7 cellular contexts compared by ENCODE assay signal in the genomic region with DNA sequence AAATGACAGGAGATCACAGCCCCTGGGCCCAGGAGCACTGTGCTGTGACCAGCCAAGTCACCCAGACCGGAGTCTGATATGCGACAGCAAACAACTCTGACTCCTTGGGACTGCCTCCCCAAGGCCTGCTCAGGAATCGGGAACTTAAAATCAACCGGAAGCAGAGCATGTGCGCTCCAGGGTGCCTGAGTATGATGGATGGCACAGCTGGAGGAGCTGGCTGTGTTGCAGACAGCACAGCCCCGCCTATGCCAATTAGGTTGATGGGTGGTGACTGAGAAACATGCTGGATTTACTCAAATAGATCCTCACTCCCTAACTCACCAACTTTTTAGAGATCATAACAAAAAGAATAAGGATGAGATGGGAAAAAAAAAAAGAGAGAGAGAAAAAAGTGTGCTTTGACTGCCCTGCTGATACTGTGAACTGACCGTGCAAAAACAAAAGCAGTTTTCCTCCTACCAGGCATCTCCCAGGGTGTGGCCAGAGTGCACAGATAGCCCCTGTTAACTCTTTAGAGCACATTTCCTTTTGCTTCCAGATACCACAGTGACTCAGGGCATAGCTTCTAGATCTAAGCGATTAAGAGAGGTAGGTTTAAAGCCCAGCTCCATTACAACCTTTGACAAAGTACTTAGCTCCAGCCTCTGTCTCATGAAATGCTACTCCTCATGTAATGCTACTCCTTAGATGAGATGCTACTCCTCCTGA. TPM values are rescaled to one million over a fixed set of nuclear protein-coding genes. Genes with fewer than 3 reads are reported as not detected.
DNase-seq lines count a peak whose midpoint lies in the region; ATAC-seq and TF ChIP-seq lines count a peak whose summit lies in the region.

No MANE protein-coding gene starts in this region.

- H3F3A ChIP-seq in MM.1S (ENCODE audit: insufficient read depth, low read length): no peaks in the 10 kb centered on the region

- H3K9me3 ChIP-seq in skeletal muscle tissue (ENCODE audit: control insufficient read depth in 3 of 3, low read length in 3 of 3): no peaks in the 10 kb centered on the region
- no peaks in the 10 kb centered on the region for H3K9me3 ChIP-seq in MM.1S (replicated peaks; ENCODE audit: insufficient read depth, low read length)

- H3K4me3 ChIP-seq in skeletal muscle tissue (ENCODE audit: low read length in 3 of 3): peak overlapping the region in 2 of 3 donors; percentile 6 to 45
- no peak overlapping the region for H3K4me3 ChIP-seq in MM.1S (ENCODE audit: low read length)

- H3K9me2 ChIP-seq in MM.1S (replicated peaks; ENCODE audit: insufficient read depth, low read length): no peaks in the 10 kb centered on the region

- no peaks in the 10 kb centered on the region for H4K20me1 ChIP-seq in MM.1S (ENCODE audit: insufficient read depth, low read length)

- ATAC-seq in left ventricle myocardium superior (peak; percentile 56), HG03571 (IDR thresholded peaks at IDR 0.05; ENCODE audit: unreplicated experiment) (no peak)

- H3K9ac ChIP-seq in skeletal muscle tissue (ENCODE audit: low read depth in 1 of 3, low read length in 3 of 3) (peak overlapping the region in 2 of 3 donors; percentile 40 to 45), MM.1S (ENCODE audit: low read length) (no peak overlapping the region)

- H3K4me1 ChIP-seq in skeletal muscle tissue (ENCODE audit: control insufficient read depth in 3 of 3, insufficient read depth in 3 of 3, low read length in 3 of 3) (peaks cover 22 to 38% (median 34%) of the 10 kb centered on the region in 3 donors), MM.1S (ENCODE audit: low read length) (no peaks in the 10 kb centered on the region)

- H3K27ac ChIP-seq in RWPE1 (peak overlapping the region; percentile 51), skeletal muscle tissue (ENCODE audit: low read depth, low read length) (peak overlapping the region; percentile 45), MM.1S (ENCODE audit: low read length) (no peak overlapping the region)

- CTCF ChIA-PET in RWPE1 (lab: Yijun Ruan, JAX): no interaction called here

- no peak for TF ChIP-seq CTCF in RWPE1 (conservative IDR thresholded peaks at IDR 0.05; ENCODE audit: low read depth)
- TF ChIP-seq CTCF in MM.1S (IDR thresholded peaks at IDR 0.05; ENCODE audit: low read length): no peak

- POLR2A ChIA-PET in RWPE1 (lab: Yijun Ruan, JAX; ENCODE audit: low non-redundant PET): no interaction called here

- peaks cover 0 to 12% (median 7%) of the 10 kb centered on the region in 3 donors for H3K36me3 ChIP-seq in skeletal muscle tissue (ENCODE audit: control insufficient read depth in 3 of 3, insufficient read depth in 3 of 3, low read length in 3 of 3)
- H3K36me3 ChIP-seq in MM.1S (replicated peaks; ENCODE audit: insufficient read depth, low read length): no peaks in the 10 kb centered on the region

- intact Hi-C loops in left ventricle myocardium superior (cut with micrococcal nuclease): no loop called here

- H3K27me3 ChIP-seq in skeletal muscle tissue (ENCODE audit: control insufficient read depth in 3 of 3, insufficient read depth in 3 of 3, low read length in 3 of 3): no peaks in the 10 kb centered on the region
- no peaks in the 10 kb centered on the region for H3K27me3 ChIP-seq in MM.1S (replicated peaks; ENCODE audit: insufficient read depth, low read length)

- DNase-seq in KG1 (lab: John Stamatoyannopoulos, UW): peak; percentile 47
- no peak for DNase-seq in RWPE1 (ENCODE audit: low spot score)
- no peak for DNase-seq in left ventricle myocardium superior
- DNase-seq in NCI-H526 treated with DMSO at 0.1 percent for 48 hours (lab: John Stamatoyannopoulos, UW): no peak
- DNase-seq in MM.1S: no peak

- no peaks in the 10 kb centered on the region; the same call in 1 of the 2 replicates for H3K79me2 ChIP-seq in MM.1S (ENCODE audit: low read length)

- H2AFZ ChIP-seq in MM.1S (ENCODE audit: low read length): no peak overlapping the region

- no peak overlapping the region for H3K4me2 ChIP-seq in MM.1S (ENCODE audit: low read depth, low read length)

RNA-seq across cellular contexts. Expression of a gene that starts 27.4 kb away (rescaled TPM):
- total RNA-seq in left ventricle myocardium superior (9.3 TPM), skeletal muscle tissue (30.8 TPM)
